Comparison of ENCODE assay signal across 8 cellular contexts in genomic region chr16:30948956-30949654, GRCh38. TPM values are rescaled to one million over a fixed set of nuclear protein-coding genes. Genes with fewer than 3 reads are reported as not detected.
DNase-seq lines count a peak whose midpoint lies in the region; ATAC-seq and TF ChIP-seq lines count a peak whose summit lies in the region.

ORAI3 (plus strand) TSS chr16:30949068; CDS start chr16:30949290, 222 bp downstream.

- H3K27me3 ChIP-seq in KMS-11 (ENCODE audit: insufficient read depth, low read depth), result no peaks in the 10 kb centered on the region
- H3K27me3 ChIP-seq in dorsolateral prefrontal cortex, result no peaks in the 10 kb centered on the region

- no peaks in the 10 kb centered on the region; the same call in 1 of the 2 replicates for H3K79me2 ChIP-seq in KMS-11 (ENCODE audit: insufficient read depth, low read depth)

- peak; percentile 70 for ATAC-seq in GM21619 (IDR thresholded peaks at IDR 0.05; ENCODE audit: unreplicated experiment)
- peak; percentile 64 for ATAC-seq in left lobe of liver

- H4K20me1 ChIP-seq in KMS-11 (ENCODE audit: insufficient read depth), result no peaks in the 10 kb centered on the region

- H3K4me2 ChIP-seq in KMS-11, result peak within 1 kb of the TSS; percentile 92

- peak within 1 kb of the TSS; percentile 83 for H2AFZ ChIP-seq in KMS-11 (ENCODE audit: low read depth)

- H3K27ac ChIP-seq in KMS-11 (peak within 1 kb of the TSS; percentile 39), dorsolateral prefrontal cortex (peak within 1 kb of the TSS; percentile 13 to 95 (median 84))

- peak within 1 kb of the TSS; percentile 77 for H3K9ac ChIP-seq in KMS-11

- intact Hi-C loops in dorsolateral prefrontal cortex (cut with DNase I), result no loop called here

- H3K4me3 ChIP-seq in GM08714 (ENCODE audit: low read length) (peak within 1 kb of the TSS; percentile 71), KMS-11 (IDR thresholded peaks at IDR 0.05; ENCODE audit: insufficient read depth, low read depth, low read length) (no peak within 1 kb of the TSS), dorsolateral prefrontal cortex (peak within 1 kb of the TSS; percentile 57 to 98 (median 83))

- no peaks in the 10 kb centered on the region for H3K36me3 ChIP-seq in KMS-11 (ENCODE audit: insufficient read depth)

- DNase-seq in UCSD-AML1 (lab: John Stamatoyannopoulos, UW; ENCODE audit: unreplicated experiment) (peak; percentile 75), dorsolateral prefrontal cortex (peak in 8 of 10 donors; percentile 62 to 86 (median 74)), left lobe of liver (ENCODE audit: low spot score) (peak; percentile 85), DMS153 treated with DMSO at 0.1 percent for 48 hours (lab: John Stamatoyannopoulos, UW; ENCODE audit: unreplicated experiment) (no peak)
- peak; percentile 41 for DNase-seq in stimulated activated CD4-positive, alpha-beta T cell treated with anti-CD3 and anti-CD28 coated beads, Interleukin-4, amount 100 ng/mL, for 24 hours

- no peak for TF ChIP-seq CTCF in KMS-11 (conservative IDR thresholded peaks at IDR 0.05; ENCODE audit: low read depth, low read length)
- TF ChIP-seq CTCF in dorsolateral prefrontal cortex (IDR thresholded peaks at IDR 0.05 in 54 of 56, conservative IDR thresholded peaks at IDR 0.05 in 2 of 56; ENCODE audit: low read depth in 1 of 56, partially characterized antibody in 56 of 56), result peak in 2 of 56 donors; percentile 2 to 17

- H3K4me1 ChIP-seq in KMS-11 (ENCODE audit: low read depth, poor library complexity, severe bottlenecking), result peaks cover 28% of the 10 kb centered on the region

RNA-seq across cellular contexts. Expression of gene ORAI3, which starts in this region (rescaled TPM):
- total RNA-seq in dorsolateral prefrontal cortex, result 10 to 100 TPM in 42 of 120 experiments, 1 to 10 TPM in 78; 4.7 to 19.1 (median 9.1) TPM
- total RNA-seq in left lobe of liver, result 51.3 TPM
